In genomic region chr11:65538915-65539374, GRCh38 we compare ENCODE assay signal across 16 cellular contexts. TPM values are rescaled to one million over a fixed set of nuclear protein-coding genes. Genes with fewer than 3 reads are reported as not detected.
DNase-seq lines count a peak whose midpoint lies in the region; ATAC-seq and TF ChIP-seq lines count a peak whose summit lies in the region.
"Had no signal": no experiment of that assay in that cellular context is flagged by ENCODE, and none has a peak within 500 bp of the region (broad histone marks: within the 10 kb centered on the region; RNA-seq: fewer than 3 reads in every experiment).

No MANE protein-coding gene starts in this region.

- no peaks in the 10 kb centered on the region for H3K79me2 ChIP-seq in GM23338 (replicated peaks; ENCODE audit: insufficient read depth)

- peak overlapping the region; percentile 87 for H3K4me2 ChIP-seq in GM23338

- H3K36me3 Mint-ChIP-seq in GM23338 (ENCODE audit: low read depth): peaks cover 4% of the 10 kb centered on the region; the same call in 2 of the 3 replicates
- no peaks in the 10 kb centered on the region; the same call in 1 of the 2 replicates for H3K36me3 Mint-ChIP-seq in WTC11
- peaks cover 2 to 10% of the 10 kb centered on the region in 2 donors for H3K36me3 Mint-ChIP-seq in activated T-cell treated with anti-CD3 and anti-CD28 coated beads, Interleukin-2, amount 50 U/mL, for 72 hours (ENCODE audit: insufficient read depth in 2 of 2)
- peaks cover 0 to 9% (median 4%) of the 10 kb centered on the region in 3 donors for H3K36me3 Mint-ChIP-seq in immature natural killer cell
- H3K36me3 Mint-ChIP-seq: brain had no signal

- TF ChIP-seq CTCF in GM23338 (conservative IDR thresholded peaks at IDR 0.05; ENCODE audit: low read depth in 2 of 2) (no peak), WTC11 (IDR thresholded peaks at IDR 0.05) (no peak), sigmoid colon (IDR thresholded peaks at IDR 0.05) (no peak), uterus (IDR thresholded peaks at IDR 0.05) (no peak)

- H3K27ac ChIP-seq in GM23338 (ENCODE audit: low read depth) (no peak overlapping the region), sigmoid colon (peak overlapping the region in 3 of 4 donors; percentile 91 to 94 (median 91)), uterus (no peak overlapping the region)
- H3K27ac ChIP-seq: HL-60, SK-N-MC had no signal

- WGBS in sigmoid colon, 2 donors: 90 to 92% methylated on average over 56 of the region's 56 CpGs

- DNase-seq in GM23338 (ENCODE audit: low spot score) (peak; percentile 78), WTC11 (ENCODE audit: low spot score) (peak; percentile 64), sigmoid colon (no peak), uterus (no peak), immature natural killer cell (no peak)
- DNase-seq in activated T-cell treated with anti-CD3 and anti-CD28 coated beads, Interleukin-2, amount 50 U/mL, for 72 hours: no peak
- DNase-seq: activated naive CD4-positive, alpha-beta T cell treated with Interleukin-2 at 50 U/mL for 16 hours; GOT3; NCI-H2081 had no signal

- peak overlapping the region; percentile 73 for H3K4me3 ChIP-seq in GM23338
- H3K4me3 ChIP-seq in iPS-15b (ENCODE audit: low read depth, low read length): peak overlapping the region; percentile 77
- H3K4me3 ChIP-seq in sigmoid colon: no peak overlapping the region
- H3K4me3 ChIP-seq in uterus: no peak overlapping the region
- H3K4me3 ChIP-seq: SK-N-MC had no signal

- ATAC-seq in GM23338 (peak; percentile 30), WTC11 (peak; percentile 12), HG03460 (IDR thresholded peaks at IDR 0.05; ENCODE audit: unreplicated experiment) (no peak)
- ATAC-seq in activated T-cell treated with anti-CD3 and anti-CD28 coated beads, Interleukin-2, amount 50 U/mL, for 72 hours (replicated peaks in 1 of 2): no peak

- H3K27me3 Mint-ChIP-seq in GM23338 (ENCODE audit: insufficient read depth, low read depth, poor library complexity) (peaks cover 19% of the 10 kb centered on the region), WTC11 (ENCODE audit: low read depth) (peaks cover 44% of the 10 kb centered on the region), immature natural killer cell (ENCODE audit: low read depth in 3 of 3) (peaks cover 0 to 7% (median 3%) of the 10 kb centered on the region in 3 donors)
- H3K27me3 Mint-ChIP-seq in activated T-cell treated with anti-CD3 and anti-CD28 coated beads, Interleukin-2, amount 50 U/mL, for 72 hours (ENCODE audit: low read depth): no peaks in the 10 kb centered on the region
- H3K27me3 Mint-ChIP-seq: brain had no signal

- peak overlapping the region; percentile 24 for H3K9ac ChIP-seq in iPS-15b (ENCODE audit: low read depth, low read length)

- no peaks in the 10 kb centered on the region for H3K9me3 ChIP-seq in iPS-15b (ENCODE audit: control insufficient read depth, insufficient read depth, low read length)
- no peaks in the 10 kb centered on the region for H3K9me3 ChIP-seq in sigmoid colon
- H3K9me3 ChIP-seq in uterus: no peaks in the 10 kb centered on the region
- H3K9me3 ChIP-seq: ovary had no signal

- H3K4me1 ChIP-seq in GM23338 (ENCODE audit: insufficient read depth) (peaks cover 5% of the 10 kb centered on the region; the same call in 1 of the 2 replicates), iPS-15b (ENCODE audit: control insufficient read depth, insufficient read depth, low read length) (no peaks in the 10 kb centered on the region), sigmoid colon (peaks cover 0 to 30% (median 26%) of the 10 kb centered on the region in 4 donors), uterus (peaks cover 10 to 12% of the 10 kb centered on the region in 2 donors)

- intact Hi-C loops in sigmoid colon (cut with DNase I): no loop called here
- intact Hi-C loops in uterus (cut with DNase I; ENCODE audit: low total_unique reads): loop anchor here (10.0 kb wide), 1 partner anchor 46 kb away; no protein-coding TSS in a partner anchor

- H3K4me3 Mint-ChIP-seq in GM23338: peak overlapping the region; percentile 61; the same call in 2 of the 3 replicates
- H3K4me3 Mint-ChIP-seq in WTC11: peak overlapping the region; percentile 43; the same call in 1 of the 2 replicates
- no peak overlapping the region for H3K4me3 Mint-ChIP-seq in activated T-cell treated with anti-CD3 and anti-CD28 coated beads, Interleukin-2, amount 50 U/mL, for 72 hours
- no peak overlapping the region for H3K4me3 Mint-ChIP-seq in immature natural killer cell

- POLR2A ChIA-PET in WTC11 (lab: Charles Lee): interaction anchor here (0.5 to 1.5 kb wide), 4 partner anchors 13 to 150 kb away, joined by 3 to 5 read pairs (median 3); no protein-coding TSS in a partner anchor

- CTCF ChIA-PET in WTC11 (lab: Charles Lee): interaction anchor here (0.6 to 10.3 kb wide), 18 partner anchors 8 to 695 kb away, joined by 3 to 271 read pairs (median 4); partner anchors contain the start of genes FAM89B, KCNK7, LTBP3 and SCYL1

- H2AFZ ChIP-seq in GM23338: 0 out of 2 replicates have a peak overlapping the region, but pooled peaks have one; percentile 56

- H3K36me3 ChIP-seq in GM23338 (ENCODE audit: insufficient read depth) (no peaks in the 10 kb centered on the region), iPS-15b (ENCODE audit: control insufficient read depth, insufficient read depth, low read length) (peaks cover 24% of the 10 kb centered on the region), sigmoid colon (peaks cover 0 to 65% (median 28%) of the 10 kb centered on the region in 4 donors), uterus (no peaks in the 10 kb centered on the region)
- H3K36me3 ChIP-seq: ovary had no signal

- no peaks in the 10 kb centered on the region; the same call in 1 of the 2 replicates for H4K20me1 ChIP-seq in GM23338 (replicated peaks; ENCODE audit: insufficient read depth)

- H3K4me1 Mint-ChIP-seq in GM23338 (0 out of 3 replicates have a peak, but pooled peaks cover 2% of the 10 kb centered on the region), WTC11 (peaks cover 2% of the 10 kb centered on the region), immature natural killer cell (peaks cover 15 to 16% of the 10 kb centered on the region in 2 donors)
- H3K4me1 Mint-ChIP-seq in activated T-cell treated with anti-CD3 and anti-CD28 coated beads, Interleukin-2, amount 50 U/mL, for 72 hours (ENCODE audit: low read depth): peaks cover 25% of the 10 kb centered on the region

- TF ChIP-seq EP300 in sigmoid colon (IDR thresholded peaks at IDR 0.05): no peak

- H3K27ac Mint-ChIP-seq in GM23338 (no peak overlapping the region), WTC11 (no peak overlapping the region), immature natural killer cell (no peak overlapping the region)
- H3K27ac Mint-ChIP-seq in activated T-cell treated with anti-CD3 and anti-CD28 coated beads, Interleukin-2, amount 50 U/mL, for 72 hours: no peak overlapping the region
- H3K27ac Mint-ChIP-seq: brain, CD14-positive monocyte had no signal

- TF ChIP-seq POLR2A in sigmoid colon (IDR thresholded peaks at IDR 0.05): no peak
- no peak for TF ChIP-seq POLR2A in uterus (IDR thresholded peaks at IDR 0.05)

- H3F3A ChIP-seq in GM23338 (replicated peaks; ENCODE audit: low read depth): peaks cover 29% of the 10 kb centered on the region; the same call in 1 of the 2 replicates

- H3K27me3 ChIP-seq in GM23338 (ENCODE audit: insufficient read depth) (peaks cover 29% of the 10 kb centered on the region), iPS-15b (ENCODE audit: control insufficient read depth, insufficient read depth, low read length) (peaks cover 26% of the 10 kb centered on the region), sigmoid colon (no peaks in the 10 kb centered on the region), uterus (no peaks in the 10 kb centered on the region)
- H3K27me3 ChIP-seq: ovary had no signal

- no peaks in the 10 kb centered on the region for H3K9me3 Mint-ChIP-seq in GM23338
- H3K9me3 Mint-ChIP-seq in WTC11: no peaks in the 10 kb centered on the region
- no peaks in the 10 kb centered on the region for H3K9me3 Mint-ChIP-seq in activated T-cell treated with anti-CD3 and anti-CD28 coated beads, Interleukin-2, amount 50 U/mL, for 72 hours
- no peaks in the 10 kb centered on the region for H3K9me3 Mint-ChIP-seq in immature natural killer cell
- H3K9me3 Mint-ChIP-seq: brain, CD14-positive monocyte had no signal

- H3K9me2 ChIP-seq in GM23338 (ENCODE audit: insufficient read depth): no peaks in the 10 kb centered on the region

RNA-seq across cellular contexts. Expression of gene SCYL1, which starts 14.1 kb away (rescaled TPM):
- 55.1 and 66.1 TPM in 2 replicates for total RNA-seq in GM23338 (2014; rRNA removed; shearing (Covaris generic))
- polyA plus RNA-seq in GM23338 (2016; fragmentation: Nextera tagmentation; extraction: Ambion mirVana) (52.7 and 61.7 TPM in 2 replicates), sigmoid colon (10 to 100 TPM; 57.3 to 66.1 (median 61.7) TPM), immature natural killer cell (10 to 100 TPM; 17.8 to 52.5 (median 23.3) TPM)
- total RNA-seq in WTC11 (2021) (69.6 to 76.8 TPM (median 73.0 TPM) in 3 replicates), sigmoid colon (100 to 1,000 TPM in 1 of 4 donors, 10 to 100 TPM in 3; 67.1 to 100 (median 77.7) TPM), uterus (100 to 1,000 TPM in 1 of 4 donors, 10 to 100 TPM in 3; 28.8 to 101 (median 70.1) TPM)
- total RNA-seq in activated T-cell treated with anti-CD3 and anti-CD28 coated beads, Interleukin-2, amount 50 U/mL, for 72 hours: 10 to 100 TPM; 77.9 to 83.4 TPM

RNA-seq across cellular contexts. Expression of gene LTBP3, which starts 19.2 kb away (rescaled TPM):
- total RNA-seq in GM23338 (2014; rRNA removed; shearing (Covaris generic)): 29.2 and 29.8 TPM in 2 replicates
- 9.5 and 11.9 TPM in 2 replicates for polyA plus RNA-seq in GM23338 (2016; fragmentation: Nextera tagmentation; extraction: Ambion mirVana)
- total RNA-seq in WTC11 (2021): 15.9 to 23.6 TPM (median 20.7 TPM) in 3 replicates
- total RNA-seq in sigmoid colon: 100 to 1,000 TPM in 2 of 4 donors, 10 to 100 TPM in 2; 79.6 to 268 (median 117) TPM
- 10 to 100 TPM in 1 of 3 donors, 1 to 10 TPM in 2; 3.9 to 34.0 (median 9.6) TPM for polyA plus RNA-seq in sigmoid colon
- 100 to 1,000 TPM; 131 to 240 (median 217) TPM for total RNA-seq in uterus
- 100 to 1,000 TPM; 106 TPM for total RNA-seq in activated T-cell treated with anti-CD3 and anti-CD28 coated beads, Interleukin-2, amount 50 U/mL, for 72 hours
- polyA plus RNA-seq in immature natural killer cell: 10 to 100 TPM in 2 of 3 donors, 1 to 10 TPM in 1; 3.3 to 21.0 (median 14.5) TPM

RNA-seq across cellular contexts. Expression of gene ZNRD2, which starts 31.3 kb away (rescaled TPM):
- 78.1 and 78.6 TPM in 2 replicates for total RNA-seq in GM23338 (2014; rRNA removed; shearing (Covaris generic))
- polyA plus RNA-seq in GM23338 (2016; fragmentation: Nextera tagmentation; extraction: Ambion mirVana): 140 and 148 TPM in 2 replicates
- 54.8 to 70.9 TPM (median 55.7 TPM) in 3 replicates for total RNA-seq in WTC11 (2021)
- total RNA-seq in sigmoid colon: 10 to 100 TPM; 24.9 to 61.0 (median 58.5) TPM
- polyA plus RNA-seq in sigmoid colon: 10 to 100 TPM; 30.7 to 52.6 (median 36.6) TPM
- total RNA-seq in uterus: 10 to 100 TPM; 12.3 to 42.6 (median 31.6) TPM
- 10 to 100 TPM; 23.5 to 25.1 TPM for total RNA-seq in activated T-cell treated with anti-CD3 and anti-CD28 coated beads, Interleukin-2, amount 50 U/mL, for 72 hours
- polyA plus RNA-seq in immature natural killer cell: 100 to 1,000 TPM in 2 of 3 donors, 10 to 100 TPM in 1; 100.0 to 138 (median 117) TPM

RNA-seq across cellular contexts. Expression of gene FAM89B, which starts 33.4 kb away (rescaled TPM):
- total RNA-seq in GM23338 (2014; rRNA removed; shearing (Covaris generic)): 16.0 and 18.2 TPM in 2 replicates
- polyA plus RNA-seq in GM23338 (2016; fragmentation: Nextera tagmentation; extraction: Ambion mirVana) (13.0 and 13.9 TPM in 2 replicates), sigmoid colon (10 to 100 TPM; 34.0 to 63.3 (median 38.4) TPM), immature natural killer cell (100 to 1,000 TPM in 2 of 3 donors, 10 to 100 TPM in 1; 98.6 to 173 (median 158) TPM)
- total RNA-seq in WTC11 (2021) (13.3 to 17.5 TPM (median 16.7 TPM) in 3 replicates), sigmoid colon (10 to 100 TPM; 61.2 to 96.7 (median 91.6) TPM), uterus (10 to 100 TPM; 13.9 to 83.0 (median 40.8) TPM)
- 10 to 100 TPM; 21.4 to 26.7 TPM for total RNA-seq in activated T-cell treated with anti-CD3 and anti-CD28 coated beads, Interleukin-2, amount 50 U/mL, for 72 hours

RNA-seq across cellular contexts. Expression of gene EHBP1L1, which starts 36.9 kb away (rescaled TPM):
- 10.9 and 12.6 TPM in 2 replicates for total RNA-seq in GM23338 (2014; rRNA removed; shearing (Covaris generic))
- polyA plus RNA-seq in GM23338 (2016; fragmentation: Nextera tagmentation; extraction: Ambion mirVana): 1.4 and 2.9 TPM in 2 replicates
- total RNA-seq in WTC11 (2021): 11.8 to 13.7 TPM (median 12.6 TPM) in 3 replicates
- 100 to 1,000 TPM; 148 to 366 (median 194) TPM for total RNA-seq in sigmoid colon
- polyA plus RNA-seq in sigmoid colon: 10 to 100 TPM; 31.2 to 71.2 (median 71.2) TPM
- total RNA-seq in uterus: 100 to 1,000 TPM in 1 of 4 donors, 10 to 100 TPM in 3; 44.2 to 159 (median 69.5) TPM
- total RNA-seq in activated T-cell treated with anti-CD3 and anti-CD28 coated beads, Interleukin-2, amount 50 U/mL, for 72 hours: 100 to 1,000 TPM in 1 of 2 donors, 10 to 100 TPM in 1; 93.9 to 113 TPM
- polyA plus RNA-seq in immature natural killer cell: 10 to 100 TPM; 14.8 to 19.3 (median 17.7) TPM

Comparison
In these comparisons a context has a peak if more than half of its experiments do, and no peak if none do; other contexts are left out.
1. ATAC-seq: peak in GM23338 (single experiment) and WTC11 (single experiment); none in HG03460 (single experiment) and activated T-cell treated with anti-CD3 and anti-CD28 coated beads, Interleukin-2, amount 50 U/mL, for 72 hours (0 of 2).
2. DNase-seq: peak in GM23338 (single experiment) and WTC11 (single experiment); none in sigmoid colon (single experiment), uterus (0 of 2), activated T-cell treated with anti-CD3 and anti-CD28 coated beads, Interleukin-2, amount 50 U/mL, for 72 hours (0 of 2) and immature natural killer cell (0 of 3).
3. H3K27ac ChIP-seq: peak in sigmoid colon (3 of 4); none in GM23338 (single experiment) and uterus (0 of 2).
4. H3K4me3 ChIP-seq: peak in GM23338 (single experiment) and iPS-15b (single experiment); none in sigmoid colon (0 of 4) and uterus (0 of 2).
5. H3K4me3 Mint-ChIP-seq: peak in GM23338 (single experiment) and WTC11 (single experiment); none in activated T-cell treated with anti-CD3 and anti-CD28 coated beads, Interleukin-2, amount 50 U/mL, for 72 hours (0 of 2) and immature natural killer cell (0 of 5).